12 cellular contexts compared by ENCODE assay signal in the genomic region with DNA sequence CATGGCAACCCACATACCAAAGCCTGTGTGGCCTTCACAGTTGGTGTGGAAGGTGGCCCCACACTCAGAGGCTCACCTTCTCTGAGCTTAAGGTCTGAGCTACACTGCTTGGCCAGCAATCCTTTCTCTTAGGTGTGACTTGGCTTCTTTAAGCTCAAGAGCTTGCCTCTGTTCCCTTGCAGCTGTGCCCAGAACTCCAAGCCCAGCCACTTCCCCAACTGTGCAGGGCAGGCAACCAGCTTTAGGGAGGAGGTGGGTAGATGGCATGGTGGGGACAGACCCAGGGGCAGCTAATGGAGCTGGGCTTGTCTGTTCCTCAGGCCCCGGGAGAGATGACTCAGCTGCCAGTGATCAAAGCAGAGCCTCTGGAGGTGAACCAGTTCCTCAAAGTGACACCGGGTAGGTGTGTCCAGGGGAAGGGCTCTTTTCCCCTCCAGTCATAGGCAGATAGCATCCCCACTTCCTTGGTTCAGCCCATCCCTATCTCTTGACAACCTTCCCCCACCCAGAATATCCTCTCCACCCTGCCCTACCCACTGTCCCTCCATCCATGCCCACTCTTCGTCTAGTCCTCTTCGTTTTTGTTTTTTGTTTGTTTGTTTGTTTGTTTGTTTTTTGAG. TPM values are rescaled to one million over a fixed set of nuclear protein-coding genes. Genes with fewer than 3 reads are reported as not detected.
DNase-seq lines count a peak whose midpoint lies in the region; ATAC-seq, FAIRE-seq and TF ChIP-seq lines count a peak whose summit lies in the region.
"Had no signal": no experiment of that assay in that cellular context is flagged by ENCODE, and none has a peak within 500 bp of the region (broad histone marks: within the 10 kb centered on the region; RNA-seq: fewer than 3 reads in every experiment).

No MANE protein-coding gene starts in this region.

- CTCF ChIA-PET in HCT116 (lab: Charles Lee): interaction anchor here (0.6 to 3.0 kb wide), 10 partner anchors 8 to 71 kb away, joined by 3 to 27 read pairs (median 4); no protein-coding TSS in a partner anchor

- intact Hi-C loops in HCT116 (cut with micrococcal nuclease) (loop anchor here (10.0 kb wide), 1 partner anchor 345 kb away; no protein-coding TSS in a partner anchor), left colon (cut with DNase I, micrococcal nuclease) (loop anchor here in 1 of 2 donors (10.0 kb wide), 1 partner anchor 65 kb away; no protein-coding TSS in a partner anchor), breast epithelium (cut with DNase I; ENCODE audit: low total_unique reads) (loop anchor here (10.0 kb wide), 1 partner anchor 75 kb away; no protein-coding TSS in a partner anchor)

- RAD21 ChIA-PET in HCT116 (lab: Charles Lee; ENCODE audit: low non-redundant PET in 1 of 2, low total read pairs in 2 of 2, uncharacterized antibody in 2 of 2, unreplicated experiment in 2 of 2): interaction anchor here (0.6 to 1.3 kb wide), 3 partner anchors 66 to 221 kb away, joined by 3 to 4 read pairs (median 4); no protein-coding TSS in a partner anchor

- POLR2A ChIA-PET in HCT116 (lab: Charles Lee): interaction anchor here (1.0 to 2.9 kb wide), 3 partner anchors 60 to 71 kb away, joined by 3 to 13 read pairs (median 10); no protein-coding TSS in a partner anchor

- TF ChIP-seq CTCF in HCT116 (IDR thresholded peaks at IDR 0.05 in 2 of 3, conservative IDR thresholded peaks at IDR 0.05 in 1 of 3; ENCODE audit: borderline replicate concordance in 1 of 3, insufficient read depth in 1 of 3, low read depth in 2 of 3, low read length in 2 of 3): no peak
- TF ChIP-seq CTCF in breast epithelium (IDR thresholded peaks at IDR 0.05): no peak

- H3K36me3 ChIP-seq in HCT116 (ENCODE audit: control insufficient read depth in 1 of 2, insufficient read depth in 2 of 2, low read length in 2 of 2): no peaks in the 10 kb centered on the region
- no peaks in the 10 kb centered on the region for H3K36me3 ChIP-seq in breast epithelium
- H3K36me3 ChIP-seq: SJCRH30 had no signal

- H2AFZ ChIP-seq in HCT116 (ENCODE audit: low read depth, low read length, poor library complexity, severe bottlenecking): no peak overlapping the region

- no peaks in the 10 kb centered on the region for H3K27me3 ChIP-seq in HCT116 (ENCODE audit: insufficient read depth, low read length)
- no peaks in the 10 kb centered on the region for H3K27me3 ChIP-seq in breast epithelium
- H3K27me3 ChIP-seq: MG63, SJCRH30 had no signal

- no peaks in the 10 kb centered on the region for H3K79me2 ChIP-seq in HCT116 (ENCODE audit: insufficient read depth, low read length)

- H3K4me1 ChIP-seq in HCT116 (ENCODE audit: control insufficient read depth in 1 of 2, insufficient read depth in 2 of 2, low read length in 2 of 2) (peaks cover 6 to 33% of the 10 kb centered on the region in 2 experiments), breast epithelium (no peaks in the 10 kb centered on the region)
- H3K4me1 ChIP-seq: SJCRH30 had no signal

- peak overlapping the region; percentile 70 for H3K4me2 ChIP-seq in HCT116 (ENCODE audit: low read length)

- no peak for TF ChIP-seq POLR2A in GM12891 (IDR thresholded peaks at IDR 0.05; ENCODE audit: low read depth, low read length)
- no peak for TF ChIP-seq POLR2A in HCT116 (IDR thresholded peaks at IDR 0.05; ENCODE audit: borderline replicate concordance, extremely low read depth, insufficient read depth, insufficient read length)
- no peak for TF ChIP-seq POLR2A in breast epithelium (IDR thresholded peaks at IDR 0.05)

- H4K20me1 ChIP-seq in HCT116 (ENCODE audit: insufficient read depth): no peaks in the 10 kb centered on the region

- no peak overlapping the region for H3K9ac ChIP-seq in HCT116 (ENCODE audit: low read length)

- H3K9me3 ChIP-seq in HCT116 (ENCODE audit: control insufficient read depth in 1 of 2, insufficient read depth in 1 of 2, low read depth in 1 of 2, low read length in 2 of 2) (no peaks in the 10 kb centered on the region), breast epithelium (no peaks in the 10 kb centered on the region)
- H3K9me3 ChIP-seq: MG63, SJCRH30 had no signal

- BruUV-seq in HCT116 (replicated peaks; lab: Mats Ljungman, UMichigan): no TSS peak

- H3K27ac ChIP-seq in HCT116 (ENCODE audit: low read depth, low read length) (peak overlapping the region; percentile 19; the same call in 1 of the 2 replicates), breast epithelium (no peak overlapping the region)
- H3K27ac ChIP-seq: SJCRH30 had no signal

- H3K9me2 ChIP-seq in HCT116 (ENCODE audit: insufficient read depth): no peaks in the 10 kb centered on the region

- FAIRE-seq in GM12891 (lab: Jason Lieb, UNC): peak; percentile 13
- FAIRE-seq: islet of Langerhans had no signal

- H3K4me3 ChIP-seq in HCT116 (replicated peaks in 1 of 2; ENCODE audit: low read depth in 1 of 2, low read length in 2 of 2) (no peak overlapping the region), breast epithelium (no peak overlapping the region)
- H3K4me3 ChIP-seq: MG63, SJCRH30 had no signal

- DNase-seq in GM12891 (ENCODE audit: insufficient read length, low spot score) (peak; percentile 59), HCT116 (ENCODE audit: low read depth, low spot score) (peak; percentile 48), NOMO-1 treated with DMSO at 0.1 percent for 48 hours (lab: John Stamatoyannopoulos, UW; ENCODE audit: unreplicated experiment) (peak; percentile 58), left colon (no peak), NCI-H2227 treated with DMSO at 0.1 percent for 48 hours (lab: John Stamatoyannopoulos, UW) (no peak), breast epithelium (ENCODE audit: low spot score in 2 of 2) (no peak)
- DNase-seq: effector CD8-positive, alpha-beta T cell; MG63; SJCRH30 had no signal

- ATAC-seq in HCT116 (peak; percentile 82), left colon (peak; percentile 9), GM18498 (IDR thresholded peaks at IDR 0.05; ENCODE audit: unreplicated experiment) (no peak), GM19023 (IDR thresholded peaks at IDR 0.05; ENCODE audit: unreplicated experiment) (no peak)

- no peak for TF ChIP-seq RAD21 in HCT116 (IDR thresholded peaks at IDR 0.05; ENCODE audit: low read depth)

TF ChIP-seq in GM12891, 5 proteins besides CTCF, POLR2A, EP300 and RAD21:
- TF ChIP-seq TAF1 (IDR thresholded peaks at IDR 0.05; ENCODE audit: low read depth, low read length) (no peak), SPI1 (IDR thresholded peaks at IDR 0.05; ENCODE audit: low read depth, low read length) (peak; percentile 88)

TF ChIP-seq in HCT116, 20 proteins besides CTCF, POLR2A, EP300 and RAD21:
- TF ChIP-seq YY1 (IDR thresholded peaks at IDR 0.05; ENCODE audit: extremely low read depth, insufficient replicate concordance, low read depth, low read length): no peak
- peak; percentile 95 for TF ChIP-seq TCF7L2 (IDR thresholded peaks at IDR 0.05; ENCODE audit: borderline replicate concordance, extremely low read depth, insufficient read depth, insufficient read length)
- no peak for TF ChIP-seq SIN3A (IDR thresholded peaks at IDR 0.05; ENCODE audit: low read depth)
- no peak for TF ChIP-seq JUND (IDR thresholded peaks at IDR 0.05)
TF ChIP-seq in HCT116: peak in this region for 1.

RNA-seq across cellular contexts. Expression of a gene that starts 32.3 kb away (rescaled TPM):
- polyA plus RNA-seq in GM12891 (2012; ENCODE audit: low read depth, missing spikeins): 2.6 TPM
- total RNA-seq in HCT116 (2021; ENCODE audit: unreplicated experiment) (0.37 TPM), left colon (100 to 1,000 TPM; 118 to 200 TPM), breast epithelium (1 to 10 TPM; 1.6 to 5.1 (median 2.0) TPM)
- polyA plus RNA-seq in HCT116 (2012): 0.29 and 0.30 TPM in 2 replicates

RNA-seq across cellular contexts. Expression of a gene that starts 37.5 kb away (rescaled TPM):
- polyA plus RNA-seq in GM12891 (2012; ENCODE audit: low read depth, missing spikeins): 39.6 TPM
- 70.2 TPM for total RNA-seq in HCT116 (2021; ENCODE audit: unreplicated experiment)
- 67.3 and 69.5 TPM in 2 replicates for polyA plus RNA-seq in HCT116 (2012)
- 10 to 100 TPM; 44.9 to 47.9 TPM for total RNA-seq in left colon
- 10 to 100 TPM; 42.3 to 46.5 (median 46.2) TPM for total RNA-seq in breast epithelium

Comparison
In these comparisons a context has a peak if more than half of its experiments do, and no peak if none do; other contexts are left out.
1. DNase-seq: peak in GM12891 (single experiment), HCT116 (single experiment) and NOMO-1 treated with DMSO at 0.1 percent for 48 hours (single experiment); none in left colon (0 of 2), NCI-H2227 treated with DMSO at 0.1 percent for 48 hours (single experiment) and breast epithelium (0 of 2).
2. ATAC-seq: peak in HCT116 (single experiment) and left colon (single experiment); none in GM18498 (single experiment) and GM19023 (single experiment).
3. RNA of a gene that starts 32.3 kb away (total RNA-seq): 118 to 200 TPM in left colon; 1.6 to 5.1 TPM in breast epithelium and 0.37 TPM in HCT116 (single experiment); every median in the first group is over 10 times any median in the second.